In the genomic region with DNA sequence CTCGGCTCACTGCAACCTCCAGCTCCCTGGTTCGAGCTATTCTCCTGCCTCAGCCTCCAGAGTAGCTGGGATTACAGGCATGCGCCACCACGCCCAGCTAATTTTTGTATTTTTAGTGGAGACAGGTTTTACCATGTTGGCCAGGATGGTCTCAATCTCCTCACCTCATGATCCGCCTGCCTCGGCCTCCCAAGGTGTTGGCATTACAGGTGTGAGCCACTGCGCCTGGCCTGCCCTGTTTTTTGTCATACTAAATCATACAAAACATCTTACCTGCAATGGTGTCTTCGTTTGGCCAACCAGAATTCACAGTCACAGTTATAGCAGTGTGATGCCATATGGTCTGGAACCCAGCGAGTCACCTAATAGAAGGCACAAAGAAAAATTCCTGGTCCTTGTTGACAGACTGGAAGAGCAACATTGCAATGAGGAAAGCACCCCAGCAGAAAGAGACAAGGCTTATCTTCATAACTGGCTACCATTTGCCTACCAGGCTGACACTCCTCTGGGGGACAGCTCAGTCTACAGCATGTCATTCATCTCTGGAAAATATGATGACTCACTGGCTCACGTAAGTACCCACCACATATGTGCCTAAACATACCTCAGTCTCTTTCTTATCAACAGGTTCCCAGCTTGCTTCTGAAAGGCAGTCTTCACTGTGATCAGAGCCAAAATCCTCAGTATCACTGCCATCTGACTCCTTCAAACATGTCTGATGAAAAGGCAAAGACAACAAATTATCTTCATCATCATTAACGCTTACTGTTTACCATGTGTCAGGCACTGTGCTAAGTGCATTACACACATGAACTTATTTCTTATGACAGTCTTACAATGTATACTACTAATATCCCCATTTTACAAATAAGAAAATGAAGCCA, we compare ENCODE assay signal across 1 cellular context.
TF ChIP-seq lines count a peak whose summit lies in the region.

No MANE protein-coding gene starts in this region.

TF ChIP-seq in K562, 482 proteins besides CTCF, POLR2A, EP300 and RAD21 (continues in another document):
- TF ChIP-seq MAFK (IDR thresholded peaks at IDR 0.05; ENCODE audit: low read length) = peak; percentile 85
- TF ChIP-seq PML (IDR thresholded peaks at IDR 0.05; ENCODE audit: low read length) = peak; percentile 94
- TF ChIP-seq ELF2 (CRISPR knock-in tag; IDR thresholded peaks at IDR 0.05) = no peak
- no peak for TF ChIP-seq ARID2 (IDR thresholded peaks at IDR 0.05)
- no peak for TF ChIP-seq ZZZ3 (IDR thresholded peaks at IDR 0.05)
- TF ChIP-seq CCAR2 (IDR thresholded peaks at IDR 0.05; ENCODE audit: low read depth, low read length) = no peak
- no peak for TF ChIP-seq SPI1 (IDR thresholded peaks at IDR 0.05; ENCODE audit: borderline replicate concordance, low read depth, low read length)
- TF ChIP-seq ZNF311 (CRISPR knock-in tag; IDR thresholded peaks at IDR 0.05) = no peak
- no peak for TF ChIP-seq RBM39 (optimal IDR thresholded peaks at IDR 0.05; ENCODE audit: low read depth, low read length)
- TF ChIP-seq ZBTB7A (IDR thresholded peaks at IDR 0.05; ENCODE audit: borderline replicate concordance, control insufficient read depth, low read depth, low read length) = no peak
- TF ChIP-seq JUNB (CRISPR knock-in tag; conservative IDR thresholded peaks at IDR 0.05) = peak; percentile 19; the same call in 1 of the 2 replicates
- no peak for TF ChIP-seq EGR1 (conservative IDR thresholded peaks at IDR 0.05)
- no peak for TF ChIP-seq ZNF41 (CRISPR knock-in tag; conservative IDR thresholded peaks at IDR 0.05)
- TF ChIP-seq KDM2B (CRISPR knock-in tag; IDR thresholded peaks at IDR 0.05) = no peak
- peak; percentile 91 for TF ChIP-seq NFIC (IDR thresholded peaks at IDR 0.05)
- TF ChIP-seq, protein P1, sequence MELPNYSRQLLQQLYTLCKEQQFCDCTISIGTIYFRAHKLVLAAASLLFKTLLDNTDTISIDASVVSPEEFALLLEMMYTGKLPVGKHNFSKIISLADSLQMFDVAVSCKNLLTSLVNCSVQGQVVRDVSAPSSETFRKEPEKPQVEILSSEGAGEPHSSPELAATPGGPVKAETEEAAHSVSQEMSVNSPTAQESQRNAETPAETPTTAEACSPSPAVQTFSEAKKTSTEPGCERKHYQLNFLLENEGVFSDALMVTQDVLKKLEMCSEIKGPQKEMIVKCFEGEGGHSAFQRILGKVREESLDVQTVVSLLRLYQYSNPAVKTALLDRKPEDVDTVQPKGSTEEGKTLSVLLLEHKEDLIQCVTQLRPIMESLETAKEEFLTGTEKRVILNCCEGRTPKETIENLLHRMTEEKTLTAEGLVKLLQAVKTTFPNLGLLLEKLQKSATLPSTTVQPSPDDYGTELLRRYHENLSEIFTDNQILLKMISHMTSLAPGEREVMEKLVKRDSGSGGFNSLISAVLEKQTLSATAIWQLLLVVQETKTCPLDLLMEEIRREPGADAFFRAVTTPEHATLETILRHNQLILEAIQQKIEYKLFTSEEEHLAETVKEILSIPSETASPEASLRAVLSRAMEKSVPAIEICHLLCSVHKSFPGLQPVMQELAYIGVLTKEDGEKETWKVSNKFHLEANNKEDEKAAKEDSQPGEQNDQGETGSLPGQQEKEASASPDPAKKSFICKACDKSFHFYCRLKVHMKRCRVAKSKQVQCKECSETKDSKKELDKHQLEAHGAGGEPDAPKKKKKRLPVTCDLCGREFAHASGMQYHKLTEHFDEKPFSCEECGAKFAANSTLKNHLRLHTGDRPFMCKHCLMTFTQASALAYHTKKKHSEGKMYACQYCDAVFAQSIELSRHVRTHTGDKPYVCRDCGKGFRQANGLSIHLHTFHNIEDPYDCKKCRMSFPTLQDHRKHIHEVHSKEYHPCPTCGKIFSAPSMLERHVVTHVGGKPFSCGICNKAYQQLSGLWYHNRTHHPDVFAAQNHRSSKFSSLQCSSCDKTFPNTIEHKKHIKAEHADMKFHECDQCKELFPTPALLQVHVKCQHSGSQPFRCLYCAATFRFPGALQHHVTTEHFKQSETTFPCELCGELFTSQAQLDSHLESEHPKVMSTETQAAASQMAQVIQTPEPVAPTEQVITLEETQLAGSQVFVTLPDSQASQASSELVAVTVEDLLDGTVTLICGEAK (IDR thresholded peaks at IDR 0.05) = no peak
- TF ChIP-seq, protein P1 (CRISPR knock-in tag; IDR thresholded peaks at IDR 0.05) = no peak
- TF ChIP-seq MXI1 (IDR thresholded peaks at IDR 0.05; ENCODE audit: low read depth, low read length) = no peak
- TF ChIP-seq TBP (optimal IDR thresholded peaks at IDR 0.05; ENCODE audit: low read depth, low read length) = no peak
- TF ChIP-seq, protein P2, sequence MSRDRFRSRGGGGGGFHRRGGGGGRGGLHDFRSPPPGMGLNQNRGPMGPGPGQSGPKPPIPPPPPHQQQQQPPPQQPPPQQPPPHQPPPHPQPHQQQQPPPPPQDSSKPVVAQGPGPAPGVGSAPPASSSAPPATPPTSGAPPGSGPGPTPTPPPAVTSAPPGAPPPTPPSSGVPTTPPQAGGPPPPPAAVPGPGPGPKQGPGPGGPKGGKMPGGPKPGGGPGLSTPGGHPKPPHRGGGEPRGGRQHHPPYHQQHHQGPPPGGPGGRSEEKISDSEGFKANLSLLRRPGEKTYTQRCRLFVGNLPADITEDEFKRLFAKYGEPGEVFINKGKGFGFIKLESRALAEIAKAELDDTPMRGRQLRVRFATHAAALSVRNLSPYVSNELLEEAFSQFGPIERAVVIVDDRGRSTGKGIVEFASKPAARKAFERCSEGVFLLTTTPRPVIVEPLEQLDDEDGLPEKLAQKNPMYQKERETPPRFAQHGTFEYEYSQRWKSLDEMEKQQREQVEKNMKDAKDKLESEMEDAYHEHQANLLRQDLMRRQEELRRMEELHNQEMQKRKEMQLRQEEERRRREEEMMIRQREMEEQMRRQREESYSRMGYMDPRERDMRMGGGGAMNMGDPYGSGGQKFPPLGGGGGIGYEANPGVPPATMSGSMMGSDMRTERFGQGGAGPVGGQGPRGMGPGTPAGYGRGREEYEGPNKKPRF (IDR thresholded peaks at IDR 0.05; ENCODE audit: low read depth, low read length) = no peak
- TF ChIP-seq, protein P3, sequence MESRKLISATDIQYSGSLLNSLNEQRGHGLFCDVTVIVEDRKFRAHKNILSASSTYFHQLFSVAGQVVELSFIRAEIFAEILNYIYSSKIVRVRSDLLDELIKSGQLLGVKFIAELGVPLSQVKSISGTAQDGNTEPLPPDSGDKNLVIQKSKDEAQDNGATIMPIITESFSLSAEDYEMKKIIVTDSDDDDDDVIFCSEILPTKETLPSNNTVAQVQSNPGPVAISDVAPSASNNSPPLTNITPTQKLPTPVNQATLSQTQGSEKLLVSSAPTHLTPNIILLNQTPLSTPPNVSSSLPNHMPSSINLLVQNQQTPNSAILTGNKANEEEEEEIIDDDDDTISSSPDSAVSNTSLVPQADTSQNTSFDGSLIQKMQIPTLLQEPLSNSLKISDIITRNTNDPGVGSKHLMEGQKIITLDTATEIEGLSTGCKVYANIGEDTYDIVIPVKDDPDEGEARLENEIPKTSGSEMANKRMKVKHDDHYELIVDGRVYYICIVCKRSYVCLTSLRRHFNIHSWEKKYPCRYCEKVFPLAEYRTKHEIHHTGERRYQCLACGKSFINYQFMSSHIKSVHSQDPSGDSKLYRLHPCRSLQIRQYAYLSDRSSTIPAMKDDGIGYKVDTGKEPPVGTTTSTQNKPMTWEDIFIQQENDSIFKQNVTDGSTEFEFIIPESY (CRISPR knock-in tag; IDR thresholded peaks at IDR 0.05) = 0 out of 2 replicates have a peak, but pooled peaks have one; percentile 38
- no peak for TF ChIP-seq NR2C1 (IDR thresholded peaks at IDR 0.05)
- peak; percentile 55 for TF ChIP-seq NR2C1 (tag; IDR thresholded peaks at IDR 0.05)
- TF ChIP-seq KLF13 (tag; IDR thresholded peaks at IDR 0.05; ENCODE audit: borderline replicate concordance, low read depth) = no peak
- TF ChIP-seq ZFP1 (CRISPR knock-in tag; IDR thresholded peaks at IDR 0.05) = no peak
- TF ChIP-seq, protein P4, sequence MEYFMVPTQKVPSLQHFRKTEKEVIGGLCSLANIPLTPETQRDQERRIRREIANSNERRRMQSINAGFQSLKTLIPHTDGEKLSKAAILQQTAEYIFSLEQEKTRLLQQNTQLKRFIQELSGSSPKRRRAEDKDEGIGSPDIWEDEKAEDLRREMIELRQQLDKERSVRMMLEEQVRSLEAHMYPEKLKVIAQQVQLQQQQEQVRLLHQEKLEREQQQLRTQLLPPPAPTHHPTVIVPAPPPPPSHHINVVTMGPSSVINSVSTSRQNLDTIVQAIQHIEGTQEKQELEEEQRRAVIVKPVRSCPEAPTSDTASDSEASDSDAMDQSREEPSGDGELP (CRISPR knock-in tag; IDR thresholded peaks at IDR 0.05; ENCODE audit: borderline replicate concordance) = peak; percentile 67
- TF ChIP-seq, protein P5, sequence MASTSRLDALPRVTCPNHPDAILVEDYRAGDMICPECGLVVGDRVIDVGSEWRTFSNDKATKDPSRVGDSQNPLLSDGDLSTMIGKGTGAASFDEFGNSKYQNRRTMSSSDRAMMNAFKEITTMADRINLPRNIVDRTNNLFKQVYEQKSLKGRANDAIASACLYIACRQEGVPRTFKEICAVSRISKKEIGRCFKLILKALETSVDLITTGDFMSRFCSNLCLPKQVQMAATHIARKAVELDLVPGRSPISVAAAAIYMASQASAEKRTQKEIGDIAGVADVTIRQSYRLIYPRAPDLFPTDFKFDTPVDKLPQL (IDR thresholded peaks at IDR 0.05; ENCODE audit: extremely low read depth, insufficient read length) = no peak
- TF ChIP-seq, protein P6, sequence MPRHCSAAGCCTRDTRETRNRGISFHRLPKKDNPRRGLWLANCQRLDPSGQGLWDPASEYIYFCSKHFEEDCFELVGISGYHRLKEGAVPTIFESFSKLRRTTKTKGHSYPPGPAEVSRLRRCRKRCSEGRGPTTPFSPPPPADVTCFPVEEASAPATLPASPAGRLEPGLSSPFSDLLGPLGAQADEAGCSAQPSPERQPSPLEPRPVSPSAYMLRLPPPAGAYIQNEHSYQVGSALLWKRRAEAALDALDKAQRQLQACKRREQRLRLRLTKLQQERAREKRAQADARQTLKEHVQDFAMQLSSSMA (CRISPR knock-in tag; IDR thresholded peaks at IDR 0.05) = no peak
- TF ChIP-seq FOXK1 (CRISPR knock-in tag; IDR thresholded peaks at IDR 0.05; ENCODE audit: borderline replicate concordance) = peak; percentile 69; the same call in 1 of the 2 replicates
